Comparison of ENCODE assay signal across 25 cellular contexts in the genomic region with DNA sequence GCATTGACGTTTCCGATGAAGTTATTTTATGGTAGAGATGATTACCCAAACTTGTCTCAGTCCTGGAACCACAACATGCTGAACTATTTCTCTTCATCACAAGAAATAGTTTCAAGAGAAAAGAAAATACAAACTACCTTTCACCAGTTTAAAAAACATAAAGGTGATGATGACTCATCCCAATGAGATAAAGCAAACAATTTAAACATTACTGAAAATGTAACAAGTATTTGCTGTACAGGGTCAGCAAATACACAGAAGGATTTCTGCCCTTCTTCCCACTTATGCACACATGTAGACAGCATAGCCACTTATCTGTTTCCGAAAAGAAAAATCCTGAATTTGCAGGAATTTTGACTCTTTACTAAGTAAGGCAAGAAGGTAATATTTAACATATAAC.
"Had no signal": no experiment of that assay in that cellular context is flagged by ENCODE, and none has a peak within 500 bp of the region (broad histone marks: within the 10 kb centered on the region; RNA-seq: fewer than 3 reads in every experiment).

No MANE protein-coding gene starts in this region.

- H3K4me1 Mint-ChIP-seq: activated B cell treated with CpG ODN at 0.5 μM for 24 hours; activated CD4-positive, alpha-beta T cell treated with anti-CD3 and anti-CD28 coated beads for 36 hours; activated naive CD4-positive, alpha-beta T cell treated with anti-CD3 and anti-CD28 coated beads, Interleukin-2, amount 10 ng/mL, durations not matched to agents 7 days and 5 days; memory B cell; stimulated activated memory B cell treated with anti-CD40 and anti-IgM and Interleukin-4, amounts not matched to agents 10 μg/mL and 1 μg/mL and 100 μg/mL, for 72 hours had no signal

- H3K4me1 ChIP-seq: suprapubic skin had no signal

- H3K27ac ChIP-seq: cardiac muscle cell, stomach, suprapubic skin, transverse colon had no signal

- H3K9me3 Mint-ChIP-seq: activated B cell treated with CpG ODN at 0.5 μM for 24 hours; activated naive CD4-positive, alpha-beta T cell treated with anti-CD3 and anti-CD28 coated beads, Interleukin-2, amount 10 ng/mL, durations not matched to agents 7 days and 5 days; memory B cell; neural crest cell; T-helper 1 cell treated with Interleukin-12 subunit alpha and Interleukin-12 subunit beta and Interleukin-4 antibody, amounts not matched to agents 30 μg/mL and 1 μg/mL, for 36 hours had no signal

- H3K36me3 Mint-ChIP-seq: activated naive CD4-positive, alpha-beta T cell treated with anti-CD3 and anti-CD28 coated beads, Interleukin-2, amount 10 ng/mL, durations not matched to agents 7 days and 5 days; memory B cell; stimulated activated memory B cell treated with anti-CD40 and anti-IgM and Interleukin-4, amounts not matched to agents 10 μg/mL and 1 μg/mL and 100 μg/mL, for 72 hours had no signal

- H3K4me3 ChIP-seq: cardiac muscle cell, mucosa of descending colon, smooth muscle cell, stomach, suprapubic skin, transverse colon had no signal

- H3K4me2 ChIP-seq: smooth muscle cell had no signal

- H3K4me3 Mint-ChIP-seq: activated B cell treated with CpG ODN at 0.5 μM for 24 hours; activated CD4-positive, alpha-beta T cell treated with anti-CD3 and anti-CD28 coated beads for 36 hours; activated naive CD4-positive, alpha-beta T cell treated with anti-CD3 and anti-CD28 coated beads, Interleukin-2, amount 10 ng/mL, durations not matched to agents 7 days and 5 days; activated T-cell treated with anti-CD3 and anti-CD28 coated beads, Interleukin-2, amount 50 U/mL, for 72 hours; memory B cell; neural crest cell; stimulated activated memory B cell treated with anti-CD40 and anti-IgM and Interleukin-4, amounts not matched to agents 10 μg/mL and 1 μg/mL and 100 μg/mL, for 72 hours; T-helper 1 cell treated with Interleukin-12 subunit alpha and Interleukin-12 subunit beta and Interleukin-4 antibody, amounts not matched to agents 30 μg/mL and 1 μg/mL, for 36 hours had no signal

- H3K27ac Mint-ChIP-seq: activated B cell treated with CpG ODN at 0.5 μM for 24 hours; activated CD4-positive, alpha-beta T cell treated with anti-CD3 and anti-CD28 coated beads for 36 hours; activated naive CD4-positive, alpha-beta T cell treated with anti-CD3 and anti-CD28 coated beads, Interleukin-2, amount 10 ng/mL, durations not matched to agents 7 days and 5 days; activated T-cell treated with anti-CD3 and anti-CD28 coated beads, Interleukin-2, amount 50 U/mL, for 72 hours; memory B cell; stimulated activated memory B cell treated with anti-CD40 and anti-IgM and Interleukin-4, amounts not matched to agents 10 μg/mL and 1 μg/mL and 100 μg/mL, for 72 hours; T-helper 1 cell treated with Interleukin-12 subunit alpha and Interleukin-12 subunit beta and Interleukin-4 antibody, amounts not matched to agents 30 μg/mL and 1 μg/mL, for 36 hours had no signal

- ATAC-seq: activated CD4-positive, alpha-beta T cell treated with anti-CD3 and anti-CD28 coated beads for 36 hours; activated T-cell treated with anti-CD3 and anti-CD28 coated beads, Interleukin-2, amount 50 U/mL, for 72 hours; left colon; mucosa of descending colon; sciatic nerve; stimulated activated memory B cell treated with anti-CD40 and anti-IgM and Interleukin-4, amounts not matched to agents 10 μg/mL and 1 μg/mL and 100 μg/mL, for 72 hours had no signal

- H3K27me3 Mint-ChIP-seq: activated naive CD4-positive, alpha-beta T cell treated with anti-CD3 and anti-CD28 coated beads, Interleukin-2, amount 10 ng/mL, durations not matched to agents 7 days and 5 days had no signal

- H3K9me3 ChIP-seq: mucosa of descending colon, stomach, suprapubic skin, transverse colon had no signal

- FAIRE-seq: keratinocyte had no signal

- H3K36me3 ChIP-seq: cardiac muscle cell had no signal

- DNase-seq: activated B cell treated with CpG ODN at 0.5 μM for 24 hours; activated CD4-positive, alpha-beta T cell treated with anti-CD3 and anti-CD28 coated beads for 36 hours; activated CD4-positive, alpha-beta T cell treated with anti-CD3 and anti-CD28 coated beads, Interleukin-2, amount 50 U/mL, for 4 hours; activated effector memory CD4-positive, alpha-beta T cell treated with anti-CD3 and anti-CD28 coated beads, Interleukin-2, amount 50 U/mL, for 16 hours; activated naive CD4-positive, alpha-beta T cell treated with anti-CD3 and anti-CD28 coated beads, Interleukin-2, amount 10 ng/mL, durations not matched to agents 7 days and 5 days; activated T-cell treated with anti-CD3 and anti-CD28 coated beads, Interleukin-2, amount 50 U/mL, for 72 hours; amygdala; cortex of kidney; foreskin melanocyte; left colon; mucosa of descending colon; occipital lobe; stimulated activated CD4-positive, alpha-beta T cell treated with anti-CD3 and anti-CD28 coated beads, Interleukin-15, amount 100 ng/mL, for 24 hours; stomach; T1000; transverse colon had no signal
